In the genomic region with DNA sequence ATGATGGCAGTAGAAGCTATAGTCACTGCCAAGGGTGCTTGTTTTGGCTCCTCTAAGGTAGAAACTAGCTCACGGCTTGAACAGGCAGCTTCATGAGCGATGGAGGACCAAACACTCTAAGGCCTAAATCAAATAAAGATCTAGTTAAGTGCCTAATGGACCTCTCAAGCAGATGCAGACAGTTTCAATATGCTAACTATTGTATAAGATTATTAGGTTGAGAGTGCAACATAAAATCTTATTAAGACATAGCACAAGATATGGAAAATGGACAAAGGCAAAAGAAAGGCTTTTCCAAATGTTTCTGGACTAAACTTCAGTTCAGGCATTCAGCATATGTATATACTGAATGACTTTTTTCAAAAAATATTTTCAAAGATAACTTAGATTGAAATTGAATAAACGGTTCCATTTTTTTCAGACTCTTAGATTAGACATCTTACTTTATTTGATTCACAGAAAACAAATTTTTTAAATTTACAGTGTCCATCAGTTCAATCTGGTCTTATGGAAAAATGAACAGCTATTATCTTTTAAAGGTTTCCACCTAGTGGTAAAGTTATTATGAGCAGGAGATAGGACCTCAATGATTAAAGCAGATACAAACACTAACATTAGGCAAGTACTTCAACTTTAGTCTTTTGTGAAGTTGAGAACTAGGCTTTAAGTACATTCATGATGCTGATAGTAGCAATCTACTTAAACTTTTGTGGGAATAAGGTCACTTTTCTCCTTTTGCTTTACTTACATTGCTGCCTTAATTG, we compare ENCODE assay signal across 13 cellular contexts.
DNase-seq lines count a peak whose midpoint lies in the region; ATAC-seq, FAIRE-seq and TF ChIP-seq lines count a peak whose summit lies in the region.
"Had no signal": no experiment of that assay in that cellular context is flagged by ENCODE, and none has a peak within 500 bp of the region (broad histone marks: within the 10 kb centered on the region; RNA-seq: fewer than 3 reads in every experiment).

No MANE protein-coding gene starts in this region.

- H3K27ac ChIP-seq in kidney (ENCODE audit: low read depth in 2 of 2, low read length in 2 of 2), result no peak overlapping the region
- H3K27ac ChIP-seq: SJCRH30, spleen had no signal

- no peaks in the 10 kb centered on the region for H3K36me3 ChIP-seq in kidney (ENCODE audit: control insufficient read depth in 1 of 2, insufficient read depth in 2 of 2, low read length in 2 of 2)
- H3K36me3 ChIP-seq: SJCRH30, spleen had no signal

- DNase-seq in ELR (ENCODE audit: low read depth) (peak; percentile 1), HFFc6 (no peak), RKO (ENCODE audit: low spot score) (peak; percentile 55), kidney (no peak), EL (no peak), natural killer cell (no peak), NCI-H524 treated with DMSO at 0.1 percent for 48 hours (lab: John Stamatoyannopoulos, UW) (no peak)
- DNase-seq: effector CD4-positive, alpha-beta T cell; spleen; substantia nigra had no signal

- no peaks in the 10 kb centered on the region; the same call in 1 of the 2 replicates for H3K36me3 Mint-ChIP-seq in HFFc6 (ENCODE audit: low read depth)
- H3K36me3 Mint-ChIP-seq in natural killer cell, result no peaks in the 10 kb centered on the region
- H3K36me3 Mint-ChIP-seq: memory B cell had no signal

- ATAC-seq in HG03457 (IDR thresholded peaks at IDR 0.05; ENCODE audit: unreplicated experiment) (no peak), natural killer cell (no peak)

- H3K9me3 ChIP-seq in kidney (ENCODE audit: control insufficient read depth in 1 of 2, low read length in 2 of 2), result no peaks in the 10 kb centered on the region
- H3K9me3 ChIP-seq: SJCRH30, spleen had no signal

- H3K9me3 Mint-ChIP-seq in HFFc6 (peaks cover 36% of the 10 kb centered on the region), natural killer cell (peaks cover 2 to 5% of the 10 kb centered on the region in 2 donors)
- H3K9me3 Mint-ChIP-seq: memory B cell had no signal

- H3K27ac Mint-ChIP-seq in HFFc6, result no peak overlapping the region
- no peak overlapping the region for H3K27ac Mint-ChIP-seq in natural killer cell
- H3K27ac Mint-ChIP-seq: memory B cell had no signal

- H3K27me3 Mint-ChIP-seq in HFFc6 (ENCODE audit: insufficient read depth) (no peaks in the 10 kb centered on the region), natural killer cell (ENCODE audit: low read depth in 2 of 2) (no peaks in the 10 kb centered on the region)
- H3K27me3 Mint-ChIP-seq: memory B cell had no signal

- H3K4me1 ChIP-seq in kidney (ENCODE audit: control insufficient read depth in 1 of 2, insufficient read depth in 1 of 2, low read depth in 1 of 2, low read length in 2 of 2), result no peaks in the 10 kb centered on the region
- H3K4me1 ChIP-seq: SJCRH30, spleen had no signal

- H3K9ac ChIP-seq in kidney (ENCODE audit: low read length in 2 of 2), result no peak overlapping the region

- intact Hi-C loops in kidney (cut with DNase I), result no loop called here
- intact Hi-C loops in natural killer cell (cut with micrococcal nuclease), result no loop called here

- no peak overlapping the region for H3K4me3 ChIP-seq in kidney (ENCODE audit: low read length in 2 of 2)
- H3K4me3 ChIP-seq: SJCRH30, spleen had no signal

- peak; percentile 8 for FAIRE-seq in kidney (lab: Jason Lieb, UNC)

- no peaks in the 10 kb centered on the region for H3K4me1 Mint-ChIP-seq in HFFc6 (ENCODE audit: low read depth)
- H3K4me1 Mint-ChIP-seq in natural killer cell, result no peaks in the 10 kb centered on the region
- H3K4me1 Mint-ChIP-seq: memory B cell had no signal

- TF ChIP-seq CTCF in HFFc6 (IDR thresholded peaks at IDR 0.05), result peak; percentile 34; the same call in 1 of the 2 replicates
- TF ChIP-seq CTCF in kidney (IDR thresholded peaks at IDR 0.05; ENCODE audit: borderline replicate concordance, extremely low read depth, insufficient read depth), result no peak
- no peak for TF ChIP-seq CTCF in natural killer cell (IDR thresholded peaks at IDR 0.05)

- H3K4me3 Mint-ChIP-seq in HFFc6 (no peak overlapping the region), natural killer cell (no peak overlapping the region)
- H3K4me3 Mint-ChIP-seq: memory B cell had no signal

Comparison
In these comparisons a context has a peak if more than half of its experiments do, and no peak if none do; other contexts are left out.
1. DNase-seq: peak in ELR (single experiment) and RKO (single experiment); none in HFFc6 (single experiment), kidney (single experiment), EL (single experiment), natural killer cell (single experiment) and NCI-H524 treated with DMSO at 0.1 percent for 48 hours (single experiment).